In the genomic region with DNA sequence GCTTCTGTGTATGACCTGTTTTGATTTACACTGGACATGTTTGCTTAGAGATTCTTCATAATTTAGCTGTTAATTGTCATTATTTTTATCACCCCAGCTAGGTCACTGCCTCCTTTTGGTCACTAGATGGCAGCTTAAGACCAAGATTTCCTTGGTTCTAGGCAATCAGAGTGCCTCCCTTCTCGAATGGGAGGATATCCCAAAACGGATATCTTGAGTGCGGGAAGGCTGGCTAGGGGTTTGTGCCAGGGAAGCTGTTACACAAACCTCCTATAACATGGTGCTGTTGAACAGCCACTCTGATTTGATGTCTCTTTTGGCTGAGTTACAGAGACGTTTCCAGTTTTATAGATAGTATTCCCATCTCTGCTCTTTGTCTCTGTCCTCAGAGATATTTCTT, we compare ENCODE assay signal across 8 cellular contexts.
DNase-seq lines count a peak whose midpoint lies in the region; ATAC-seq lines count a peak whose summit lies in the region.

No MANE protein-coding gene starts in this region.

- DNase-seq in stimulated activated CD8-positive, alpha-beta memory T cell treated with anti-CD3 and anti-CD28 coated beads, Interleukin-7, amount 100 ng/mL, for 24 hours (ENCODE audit: low read depth) = peak; percentile 0
- no peak for DNase-seq in stimulated activated CD8-positive, alpha-beta memory T cell treated with anti-CD3 and anti-CD28 coated beads, Interleukin-4, amount 100 ng/mL, for 48 hours
- DNase-seq in HK-2 (ENCODE audit: unreplicated experiment) (peak; percentile 13), OCI-M1 (lab: John Stamatoyannopoulos, UW) (peak; percentile 76), myocyte (ENCODE audit: low read depth) (peak; percentile 56), globus pallidus (ENCODE audit: low spot score) (no peak)
- DNase-seq in effector memory CD8-positive, alpha-beta T cell = no peak

- H3K27ac Mint-ChIP-seq in effector memory CD8-positive, alpha-beta T cell = no peak overlapping the region

- H3K9me3 Mint-ChIP-seq in effector memory CD8-positive, alpha-beta T cell = peaks cover 0 to 2% of the 10 kb centered on the region in 2 donors

- no peaks in the 10 kb centered on the region for H3K36me3 Mint-ChIP-seq in effector memory CD8-positive, alpha-beta T cell (ENCODE audit: insufficient read depth)

- H3K4me1 Mint-ChIP-seq in effector memory CD8-positive, alpha-beta T cell (ENCODE audit: low read depth in 2 of 2) = no peaks in the 10 kb centered on the region

- peaks cover 23% of the 10 kb centered on the region in 2 donors for H3K27me3 Mint-ChIP-seq in effector memory CD8-positive, alpha-beta T cell

- ATAC-seq in GM21528 (IDR thresholded peaks at IDR 0.05; ENCODE audit: low FRiP score, unreplicated experiment) = peak; percentile 87
- peak; percentile 58 for ATAC-seq in effector memory CD8-positive, alpha-beta T cell (replicated peaks)

- no peak overlapping the region for H3K4me3 Mint-ChIP-seq in effector memory CD8-positive, alpha-beta T cell

Comparison
In these comparisons a context has a peak if more than half of its experiments do, and no peak if none do; other contexts are left out.
1. DNase-seq: peak in stimulated activated CD8-positive, alpha-beta memory T cell treated with anti-CD3 and anti-CD28 coated beads, Interleukin-7, amount 100 ng/mL, for 24 hours (single experiment), HK-2 (single experiment), OCI-M1 (single experiment) and myocyte (single experiment); none in stimulated activated CD8-positive, alpha-beta memory T cell treated with anti-CD3 and anti-CD28 coated beads, Interleukin-4, amount 100 ng/mL, for 48 hours (single experiment), effector memory CD8-positive, alpha-beta T cell (0 of 3) and globus pallidus (single experiment).